ENCODE assay signal across 1 cellular context in the genomic region with DNA sequence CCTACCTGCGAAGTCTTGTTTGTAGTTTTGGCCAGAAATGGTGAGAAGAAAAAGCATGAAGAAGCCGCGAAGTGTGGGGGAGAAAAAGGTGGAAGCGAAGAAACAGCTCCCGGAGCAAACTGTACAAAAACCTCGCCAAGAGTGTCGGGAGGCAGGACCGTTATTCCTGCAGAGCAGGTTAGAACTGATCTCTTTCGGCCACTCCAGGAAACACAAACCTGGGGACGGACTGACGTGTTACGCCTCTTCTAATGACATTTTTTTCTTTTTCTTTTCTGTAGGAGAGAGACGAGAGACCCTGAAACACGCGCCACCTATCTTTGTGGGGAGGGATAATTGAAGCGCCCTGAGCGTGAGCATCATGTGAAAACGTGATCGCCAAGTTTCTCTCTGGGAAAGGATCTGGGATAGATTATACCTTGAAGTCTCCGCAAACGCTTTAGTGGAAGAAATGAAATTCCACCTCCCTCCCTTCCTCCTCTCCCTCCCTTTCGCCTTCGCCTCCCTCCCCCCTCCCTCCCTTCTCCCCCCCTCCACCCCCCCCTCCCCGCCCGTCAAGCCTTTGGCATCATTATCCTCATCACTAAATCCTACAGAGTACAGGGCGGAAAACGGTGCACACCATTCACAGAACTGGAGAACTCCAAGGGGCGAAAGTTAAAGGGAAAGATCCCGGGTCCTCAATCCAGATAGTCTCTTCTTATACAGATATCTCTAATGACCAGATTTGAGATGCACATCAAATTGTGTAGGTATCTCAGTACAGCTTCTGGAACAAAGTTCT.
TF ChIP-seq lines count a peak whose summit lies in the region.

A gene (minus strand): TSS at position 186 of the 784 bp plus-strand sequence. CDS start 2,769 bp downstream, outside the sequence.

TF ChIP-seq in K562, 482 proteins besides CTCF, POLR2A, EP300 and RAD21 (continued from another document and continues in another):
- TF ChIP-seq, protein P1, sequence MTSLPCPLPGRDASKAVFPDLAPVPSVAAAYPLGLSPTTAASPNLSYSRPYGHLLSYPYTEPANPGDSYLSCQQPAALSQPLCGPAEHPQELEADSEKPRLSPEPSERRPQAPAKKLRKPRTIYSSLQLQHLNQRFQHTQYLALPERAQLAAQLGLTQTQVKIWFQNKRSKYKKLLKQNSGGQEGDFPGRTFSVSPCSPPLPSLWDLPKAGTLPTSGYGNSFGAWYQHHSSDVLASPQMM (CRISPR knock-in tag; IDR thresholded peaks at IDR 0.05) = no peak
- TF ChIP-seq ARNT (IDR thresholded peaks at IDR 0.05) (peak; percentile 75 to 79), ZNF274 (IDR thresholded peaks at IDR 0.05; ENCODE audit: borderline replicate concordance, low read depth, low read length) (no peak), PHF8 (IDR thresholded peaks at IDR 0.05; ENCODE audit: borderline replicate concordance, low read length) (peak; percentile 49; the same call in 1 of the 2 replicates), SRSF3 (IDR thresholded peaks at IDR 0.05; ENCODE audit: insufficient read depth, low read length) (no peak), CAMTA2 (CRISPR knock-in tag; conservative IDR thresholded peaks at IDR 0.05) (no peak), ZNF124 (CRISPR knock-in tag; IDR thresholded peaks at IDR 0.05) (no peak), NR4A1 (CRISPR knock-in tag; IDR thresholded peaks at IDR 0.05) (no peak), NR4A1 (tag; IDR thresholded peaks at IDR 0.05) (0 out of 2 replicates have a peak, but pooled peaks have one; percentile 41), ZNF75A (CRISPR knock-in tag; IDR thresholded peaks at IDR 0.05) (no peak), BCOR (IDR thresholded peaks at IDR 0.05) (peak; percentile 65; the same call in 1 of the 2 replicates), PHB (CRISPR knock-in tag; IDR thresholded peaks at IDR 0.05) (no peak), POLR2G (IDR thresholded peaks at IDR 0.05; ENCODE audit: low read depth, low read length) (peak; percentile 79), RUNX1 (IDR thresholded peaks at IDR 0.05; ENCODE audit: low read depth) (no peak), POLR2B (IDR thresholded peaks at IDR 0.05; ENCODE audit: low read depth, partially characterized antibody) (peak; percentile 98), ZNF76 (CRISPR knock-in tag; IDR thresholded peaks at IDR 0.05; ENCODE audit: borderline replicate concordance) (no peak), STAG1 (CRISPR knock-in tag; IDR thresholded peaks at IDR 0.05; ENCODE audit: borderline replicate concordance) (no peak), TAF1 (IDR thresholded peaks at IDR 0.05; ENCODE audit: control insufficient read depth, extremely low read depth, insufficient read depth, low read length, severe bottlenecking) (peak; percentile 99), KDM4B (IDR thresholded peaks at IDR 0.05; ENCODE audit: borderline replicate concordance in 2 of 2, low read depth in 1 of 2) (0 out of 4 replicates have a peak, but pooled peaks of 1 of the 2 experiments have one; percentile 30), FUS (optimal IDR thresholded peaks at IDR 0.05; ENCODE audit: low read depth, low read length) (no peak), NFRKB (IDR thresholded peaks at IDR 0.05; ENCODE audit: low read depth) (0 out of 2 replicates have a peak, but pooled peaks have one; percentile 85), SP1 (CRISPR knock-in tag; IDR thresholded peaks at IDR 0.05) (peak; percentile 53; the same call in 1 of the 2 replicates), SIN3A (IDR thresholded peaks at IDR 0.05; ENCODE audit: borderline replicate concordance in 2 of 2, control insufficient read depth in 1 of 2, low read depth in 2 of 2, low read length in 2 of 2) (peak in 1 of 2 experiments; percentile 78; a peak in 1 of 4 replicates), CC2D1A (IDR thresholded peaks at IDR 0.05) (peak; percentile 86)
- TF ChIP-seq, protein P2, sequence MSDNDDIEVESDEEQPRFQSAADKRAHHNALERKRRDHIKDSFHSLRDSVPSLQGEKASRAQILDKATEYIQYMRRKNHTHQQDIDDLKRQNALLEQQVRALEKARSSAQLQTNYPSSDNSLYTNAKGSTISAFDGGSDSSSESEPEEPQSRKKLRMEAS (CRISPR knock-in tag; IDR thresholded peaks at IDR 0.05) = peak; percentile 28; the same call in 1 of the 2 replicates
- TF ChIP-seq, protein P3, sequence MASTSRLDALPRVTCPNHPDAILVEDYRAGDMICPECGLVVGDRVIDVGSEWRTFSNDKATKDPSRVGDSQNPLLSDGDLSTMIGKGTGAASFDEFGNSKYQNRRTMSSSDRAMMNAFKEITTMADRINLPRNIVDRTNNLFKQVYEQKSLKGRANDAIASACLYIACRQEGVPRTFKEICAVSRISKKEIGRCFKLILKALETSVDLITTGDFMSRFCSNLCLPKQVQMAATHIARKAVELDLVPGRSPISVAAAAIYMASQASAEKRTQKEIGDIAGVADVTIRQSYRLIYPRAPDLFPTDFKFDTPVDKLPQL (IDR thresholded peaks at IDR 0.05; ENCODE audit: extremely low read depth, insufficient read length) = peak; percentile 74
- TF ChIP-seq, protein P4, sequence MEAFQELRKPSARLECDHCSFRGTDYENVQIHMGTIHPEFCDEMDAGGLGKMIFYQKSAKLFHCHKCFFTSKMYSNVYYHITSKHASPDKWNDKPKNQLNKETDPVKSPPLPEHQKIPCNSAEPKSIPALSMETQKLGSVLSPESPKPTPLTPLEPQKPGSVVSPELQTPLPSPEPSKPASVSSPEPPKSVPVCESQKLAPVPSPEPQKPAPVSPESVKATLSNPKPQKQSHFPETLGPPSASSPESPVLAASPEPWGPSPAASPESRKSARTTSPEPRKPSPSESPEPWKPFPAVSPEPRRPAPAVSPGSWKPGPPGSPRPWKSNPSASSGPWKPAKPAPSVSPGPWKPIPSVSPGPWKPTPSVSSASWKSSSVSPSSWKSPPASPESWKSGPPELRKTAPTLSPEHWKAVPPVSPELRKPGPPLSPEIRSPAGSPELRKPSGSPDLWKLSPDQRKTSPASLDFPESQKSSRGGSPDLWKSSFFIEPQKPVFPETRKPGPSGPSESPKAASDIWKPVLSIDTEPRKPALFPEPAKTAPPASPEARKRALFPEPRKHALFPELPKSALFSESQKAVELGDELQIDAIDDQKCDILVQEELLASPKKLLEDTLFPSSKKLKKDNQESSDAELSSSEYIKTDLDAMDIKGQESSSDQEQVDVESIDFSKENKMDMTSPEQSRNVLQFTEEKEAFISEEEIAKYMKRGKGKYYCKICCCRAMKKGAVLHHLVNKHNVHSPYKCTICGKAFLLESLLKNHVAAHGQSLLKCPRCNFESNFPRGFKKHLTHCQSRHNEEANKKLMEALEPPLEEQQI (IDR thresholded peaks at IDR 0.05) = no peak; the same call in 1 of the 2 replicates
- TF ChIP-seq, protein P5, sequence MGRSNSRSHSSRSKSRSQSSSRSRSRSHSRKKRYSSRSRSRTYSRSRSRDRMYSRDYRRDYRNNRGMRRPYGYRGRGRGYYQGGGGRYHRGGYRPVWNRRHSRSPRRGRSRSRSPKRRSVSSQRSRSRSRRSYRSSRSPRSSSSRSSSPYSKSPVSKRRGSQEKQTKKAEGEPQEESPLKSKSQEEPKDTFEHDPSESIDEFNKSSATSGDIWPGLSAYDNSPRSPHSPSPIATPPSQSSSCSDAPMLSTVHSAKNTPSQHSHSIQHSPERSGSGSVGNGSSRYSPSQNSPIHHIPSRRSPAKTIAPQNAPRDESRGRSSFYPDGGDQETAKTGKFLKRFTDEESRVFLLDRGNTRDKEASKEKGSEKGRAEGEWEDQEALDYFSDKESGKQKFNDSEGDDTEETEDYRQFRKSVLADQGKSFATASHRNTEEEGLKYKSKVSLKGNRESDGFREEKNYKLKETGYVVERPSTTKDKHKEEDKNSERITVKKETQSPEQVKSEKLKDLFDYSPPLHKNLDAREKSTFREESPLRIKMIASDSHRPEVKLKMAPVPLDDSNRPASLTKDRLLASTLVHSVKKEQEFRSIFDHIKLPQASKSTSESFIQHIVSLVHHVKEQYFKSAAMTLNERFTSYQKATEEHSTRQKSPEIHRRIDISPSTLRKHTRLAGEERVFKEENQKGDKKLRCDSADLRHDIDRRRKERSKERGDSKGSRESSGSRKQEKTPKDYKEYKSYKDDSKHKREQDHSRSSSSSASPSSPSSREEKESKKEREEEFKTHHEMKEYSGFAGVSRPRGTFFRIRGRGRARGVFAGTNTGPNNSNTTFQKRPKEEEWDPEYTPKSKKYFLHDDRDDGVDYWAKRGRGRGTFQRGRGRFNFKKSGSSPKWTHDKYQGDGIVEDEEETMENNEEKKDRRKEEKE (IDR thresholded peaks at IDR 0.05; ENCODE audit: borderline replicate concordance in 1 of 2, control insufficient read depth in 1 of 2, low read depth in 2 of 2, low read length in 1 of 2) = peak in 1 of 2 experiments; percentile 92; a peak in 1 of 4 replicates
- TF ChIP-seq, protein P6, sequence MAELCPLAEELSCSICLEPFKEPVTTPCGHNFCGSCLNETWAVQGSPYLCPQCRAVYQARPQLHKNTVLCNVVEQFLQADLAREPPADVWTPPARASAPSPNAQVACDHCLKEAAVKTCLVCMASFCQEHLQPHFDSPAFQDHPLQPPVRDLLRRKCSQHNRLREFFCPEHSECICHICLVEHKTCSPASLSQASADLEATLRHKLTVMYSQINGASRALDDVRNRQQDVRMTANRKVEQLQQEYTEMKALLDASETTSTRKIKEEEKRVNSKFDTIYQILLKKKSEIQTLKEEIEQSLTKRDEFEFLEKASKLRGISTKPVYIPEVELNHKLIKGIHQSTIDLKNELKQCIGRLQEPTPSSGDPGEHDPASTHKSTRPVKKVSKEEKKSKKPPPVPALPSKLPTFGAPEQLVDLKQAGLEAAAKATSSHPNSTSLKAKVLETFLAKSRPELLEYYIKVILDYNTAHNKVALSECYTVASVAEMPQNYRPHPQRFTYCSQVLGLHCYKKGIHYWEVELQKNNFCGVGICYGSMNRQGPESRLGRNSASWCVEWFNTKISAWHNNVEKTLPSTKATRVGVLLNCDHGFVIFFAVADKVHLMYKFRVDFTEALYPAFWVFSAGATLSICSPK (IDR thresholded peaks at IDR 0.05; ENCODE audit: borderline replicate concordance) = 0 out of 2 replicates have a peak, but pooled peaks have one; percentile 68
- TF ChIP-seq, protein P7, sequence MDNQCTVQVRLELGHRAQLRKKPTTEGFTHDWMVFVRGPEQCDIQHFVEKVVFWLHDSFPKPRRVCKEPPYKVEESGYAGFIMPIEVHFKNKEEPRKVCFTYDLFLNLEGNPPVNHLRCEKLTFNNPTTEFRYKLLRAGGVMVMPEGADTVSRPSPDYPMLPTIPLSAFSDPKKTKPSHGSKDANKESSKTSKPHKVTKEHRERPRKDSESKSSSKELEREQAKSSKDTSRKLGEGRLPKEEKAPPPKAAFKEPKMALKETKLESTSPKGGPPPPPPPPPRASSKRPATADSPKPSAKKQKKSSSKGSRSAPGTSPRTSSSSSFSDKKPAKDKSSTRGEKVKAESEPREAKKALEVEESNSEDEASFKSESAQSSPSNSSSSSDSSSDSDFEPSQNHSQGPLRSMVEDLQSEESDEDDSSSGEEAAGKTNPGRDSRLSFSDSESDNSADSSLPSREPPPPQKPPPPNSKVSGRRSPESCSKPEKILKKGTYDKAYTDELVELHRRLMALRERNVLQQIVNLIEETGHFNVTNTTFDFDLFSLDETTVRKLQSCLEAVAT (IDR thresholded peaks at IDR 0.05) = peak; percentile 98 to 99
- TF ChIP-seq, protein P8, sequence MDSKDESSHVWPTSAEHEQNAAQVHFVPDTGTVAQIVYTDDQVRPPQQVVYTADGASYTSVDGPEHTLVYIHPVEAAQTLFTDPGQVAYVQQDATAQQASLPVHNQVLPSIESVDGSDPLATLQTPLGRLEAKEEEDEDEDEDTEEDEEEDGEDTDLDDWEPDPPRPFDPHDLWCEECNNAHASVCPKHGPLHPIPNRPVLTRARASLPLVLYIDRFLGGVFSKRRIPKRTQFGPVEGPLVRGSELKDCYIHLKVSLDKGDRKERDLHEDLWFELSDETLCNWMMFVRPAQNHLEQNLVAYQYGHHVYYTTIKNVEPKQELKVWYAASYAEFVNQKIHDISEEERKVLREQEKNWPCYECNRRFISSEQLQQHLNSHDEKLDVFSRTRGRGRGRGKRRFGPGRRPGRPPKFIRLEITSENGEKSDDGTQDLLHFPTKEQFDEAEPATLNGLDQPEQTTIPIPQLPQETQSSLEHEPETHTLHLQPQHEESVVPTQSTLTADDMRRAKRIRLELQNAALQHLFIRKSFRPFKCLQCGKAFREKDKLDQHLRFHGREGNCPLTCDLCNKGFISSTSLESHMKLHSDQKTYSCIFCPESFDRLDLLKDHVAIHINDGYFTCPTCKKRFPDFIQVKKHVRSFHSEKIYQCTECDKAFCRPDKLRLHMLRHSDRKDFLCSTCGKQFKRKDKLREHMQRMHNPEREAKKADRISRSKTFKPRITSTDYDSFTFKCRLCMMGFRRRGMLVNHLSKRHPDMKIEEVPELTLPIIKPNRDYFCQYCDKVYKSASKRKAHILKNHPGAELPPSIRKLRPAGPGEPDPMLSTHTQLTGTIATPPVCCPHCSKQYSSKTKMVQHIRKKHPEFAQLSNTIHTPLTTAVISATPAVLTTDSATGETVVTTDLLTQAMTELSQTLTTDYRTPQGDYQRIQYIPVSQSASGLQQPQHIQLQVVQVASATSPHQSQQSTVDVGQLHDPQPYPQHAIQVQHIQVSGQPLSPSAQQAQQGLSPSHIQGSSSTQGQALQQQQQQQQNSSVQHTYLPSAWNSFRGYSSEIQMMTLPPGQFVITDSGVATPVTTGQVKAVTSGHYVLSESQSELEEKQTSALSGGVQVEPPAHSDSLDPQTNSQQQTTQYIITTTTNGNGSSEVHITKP (IDR thresholded peaks at IDR 0.05; ENCODE audit: partially characterized antibody) = peak; percentile 57
- TF ChIP-seq, protein P9, sequence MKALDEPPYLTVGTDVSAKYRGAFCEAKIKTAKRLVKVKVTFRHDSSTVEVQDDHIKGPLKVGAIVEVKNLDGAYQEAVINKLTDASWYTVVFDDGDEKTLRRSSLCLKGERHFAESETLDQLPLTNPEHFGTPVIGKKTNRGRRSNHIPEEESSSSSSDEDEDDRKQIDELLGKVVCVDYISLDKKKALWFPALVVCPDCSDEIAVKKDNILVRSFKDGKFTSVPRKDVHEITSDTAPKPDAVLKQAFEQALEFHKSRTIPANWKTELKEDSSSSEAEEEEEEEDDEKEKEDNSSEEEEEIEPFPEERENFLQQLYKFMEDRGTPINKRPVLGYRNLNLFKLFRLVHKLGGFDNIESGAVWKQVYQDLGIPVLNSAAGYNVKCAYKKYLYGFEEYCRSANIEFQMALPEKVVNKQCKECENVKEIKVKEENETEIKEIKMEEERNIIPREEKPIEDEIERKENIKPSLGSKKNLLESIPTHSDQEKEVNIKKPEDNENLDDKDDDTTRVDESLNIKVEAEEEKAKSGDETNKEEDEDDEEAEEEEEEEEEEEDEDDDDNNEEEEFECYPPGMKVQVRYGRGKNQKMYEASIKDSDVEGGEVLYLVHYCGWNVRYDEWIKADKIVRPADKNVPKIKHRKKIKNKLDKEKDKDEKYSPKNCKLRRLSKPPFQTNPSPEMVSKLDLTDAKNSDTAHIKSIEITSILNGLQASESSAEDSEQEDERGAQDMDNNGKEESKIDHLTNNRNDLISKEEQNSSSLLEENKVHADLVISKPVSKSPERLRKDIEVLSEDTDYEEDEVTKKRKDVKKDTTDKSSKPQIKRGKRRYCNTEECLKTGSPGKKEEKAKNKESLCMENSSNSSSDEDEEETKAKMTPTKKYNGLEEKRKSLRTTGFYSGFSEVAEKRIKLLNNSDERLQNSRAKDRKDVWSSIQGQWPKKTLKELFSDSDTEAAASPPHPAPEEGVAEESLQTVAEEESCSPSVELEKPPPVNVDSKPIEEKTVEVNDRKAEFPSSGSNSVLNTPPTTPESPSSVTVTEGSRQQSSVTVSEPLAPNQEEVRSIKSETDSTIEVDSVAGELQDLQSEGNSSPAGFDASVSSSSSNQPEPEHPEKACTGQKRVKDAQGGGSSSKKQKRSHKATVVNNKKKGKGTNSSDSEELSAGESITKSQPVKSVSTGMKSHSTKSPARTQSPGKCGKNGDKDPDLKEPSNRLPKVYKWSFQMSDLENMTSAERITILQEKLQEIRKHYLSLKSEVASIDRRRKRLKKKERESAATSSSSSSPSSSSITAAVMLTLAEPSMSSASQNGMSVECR (CRISPR knock-in tag; IDR thresholded peaks at IDR 0.05) = 0 out of 2 replicates have a peak, but pooled peaks have one; percentile 20
